ENCODE assay signal across 19 cellular contexts in the genomic region with DNA sequence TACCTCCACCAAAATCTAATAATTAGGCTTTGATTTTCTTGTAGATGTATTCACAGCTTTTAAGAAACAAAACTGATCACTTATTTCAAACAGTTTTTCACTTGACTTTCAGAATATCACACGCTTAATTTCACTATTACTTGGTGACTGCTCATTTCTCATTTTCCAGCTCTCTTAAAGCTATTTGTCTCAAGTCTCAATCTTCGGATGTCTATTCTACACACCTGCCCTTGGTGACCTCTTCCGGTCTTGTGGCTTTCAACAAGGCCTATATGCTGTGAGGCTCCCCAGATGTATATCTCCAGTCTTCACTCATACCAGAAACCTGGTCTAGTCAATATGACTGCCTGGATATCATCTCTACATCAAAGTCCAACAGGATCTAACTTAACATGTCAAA. TPM values are rescaled to one million over a fixed set of nuclear protein-coding genes. Genes with fewer than 3 reads are reported as not detected.
DNase-seq lines count a peak whose midpoint lies in the region; ATAC-seq and TF ChIP-seq lines count a peak whose summit lies in the region.
"Had no signal": no experiment of that assay in that cellular context is flagged by ENCODE, and none has a peak within 500 bp of the region (broad histone marks: within the 10 kb centered on the region; RNA-seq: fewer than 3 reads in every experiment).

No MANE protein-coding gene starts in this region.

- H3K27me3 Mint-ChIP-seq in activated naive CD4-positive, alpha-beta T cell treated with anti-CD3 and anti-CD28 coated beads, Interleukin-2, amount 10 ng/mL, durations not matched to agents 7 days and 5 days, result no peaks in the 10 kb centered on the region
- H3K27me3 Mint-ChIP-seq: dendritic cell treated with granulocyte-macrophage colony-stimulating factor and Interleukin-4, amounts not matched to agents 40 ng/mL and 50 ng/mL, for 4 days had no signal

- no peaks in the 10 kb centered on the region for H3K4me1 Mint-ChIP-seq in activated naive CD4-positive, alpha-beta T cell treated with anti-CD3 and anti-CD28 coated beads, Interleukin-2, amount 10 ng/mL, durations not matched to agents 7 days and 5 days
- H3K4me1 Mint-ChIP-seq: GM23338 had no signal

- DNase-seq in GM10248 (ENCODE audit: extremely low spot score), result peak; percentile 6
- DNase-seq in activated naive CD4-positive, alpha-beta T cell treated with anti-CD3 and anti-CD28 coated beads, Interleukin-2, amount 10 ng/mL, durations not matched to agents 7 days and 5 days, result no peak
- no peak for DNase-seq in NCI-H2029 (lab: John Stamatoyannopoulos, UW)
- DNase-seq in SK-N-DZ (ENCODE audit: low spot score), result no peak
- DNase-seq: heart right ventricle, Kasumi-1, kidney glomerular epithelial cell, NCI-H1417 treated with DMSO at 0.1 percent for 48 hours, NCI-H446 treated with DMSO at 0.1 percent for 48 hours, stomach, uterus had no signal

- TF ChIP-seq CTCF in GM10248 (IDR thresholded peaks at IDR 0.05; ENCODE audit: control extremely low read depth, extremely low read depth, low read depth, missing control alignments), result no peak

- no peaks in the 10 kb centered on the region for H3K36me3 Mint-ChIP-seq in activated naive CD4-positive, alpha-beta T cell treated with anti-CD3 and anti-CD28 coated beads, Interleukin-2, amount 10 ng/mL, durations not matched to agents 7 days and 5 days

- no peak overlapping the region for H3K27ac Mint-ChIP-seq in activated naive CD4-positive, alpha-beta T cell treated with anti-CD3 and anti-CD28 coated beads, Interleukin-2, amount 10 ng/mL, durations not matched to agents 7 days and 5 days
- H3K27ac Mint-ChIP-seq: activated T-helper 2 cell treated with anti-CD3 and anti-CD28 coated beads, Interferon-gamma antibody, Interleukin-2, Interleukin-4, amounts not matched to agents 10 μg/mL and 5 μg/mL and 100 μg/mL, durations not matched to agents 14 hours and 24 hours and 36 hours; dendritic cell treated with granulocyte-macrophage colony-stimulating factor and Interleukin-4, amounts not matched to agents 40 ng/mL and 50 ng/mL, for 4 days; GM23338 had no signal

- peak; percentile 97 for ATAC-seq in GM19351 (IDR thresholded peaks at IDR 0.05; ENCODE audit: unreplicated experiment)
- peak; percentile 79 for ATAC-seq in HG02588 (IDR thresholded peaks at IDR 0.05; ENCODE audit: unreplicated experiment)
- peak; percentile 73 for ATAC-seq in HG03135 (IDR thresholded peaks at IDR 0.05; ENCODE audit: unreplicated experiment)
- ATAC-seq in HG02571 (IDR thresholded peaks at IDR 0.05; ENCODE audit: unreplicated experiment), result no peak
- ATAC-seq: esophagus mucosa, GM23338, heart right ventricle had no signal

- no peak overlapping the region for H3K4me3 Mint-ChIP-seq in activated naive CD4-positive, alpha-beta T cell treated with anti-CD3 and anti-CD28 coated beads, Interleukin-2, amount 10 ng/mL, durations not matched to agents 7 days and 5 days
- H3K4me3 Mint-ChIP-seq: dendritic cell treated with granulocyte-macrophage colony-stimulating factor and Interleukin-4, amounts not matched to agents 40 ng/mL and 50 ng/mL, for 4 days; GM23338 had no signal

- CTCF ChIA-PET in GM10248 (lab: Yijun Ruan, JAX), result interaction anchor here (1.1 kb wide), 1 partner anchor 9 kb away, joined by 6 read pairs; no protein-coding TSS in a partner anchor
- CTCF ChIA-PET in activated naive CD4-positive, alpha-beta T cell treated with anti-CD3 and anti-CD28 coated beads, Interleukin-2, amount 10 ng/mL, durations not matched to agents 7 days and 5 days (lab: Charles Lee), result no interaction called here

- POLR2A ChIA-PET in GM10248 (lab: Yijun Ruan, JAX), result no interaction called here

- no peaks in the 10 kb centered on the region for H3K9me3 Mint-ChIP-seq in activated naive CD4-positive, alpha-beta T cell treated with anti-CD3 and anti-CD28 coated beads, Interleukin-2, amount 10 ng/mL, durations not matched to agents 7 days and 5 days
- H3K9me3 Mint-ChIP-seq: activated T-helper 2 cell treated with anti-CD3 and anti-CD28 coated beads, Interferon-gamma antibody, Interleukin-2, Interleukin-4, amounts not matched to agents 10 μg/mL and 5 μg/mL and 100 μg/mL, durations not matched to agents 14 hours and 24 hours and 36 hours; GM23338 had no signal

RNA-seq across cellular contexts. Expression of a gene that starts 34.9 kb away (rescaled TPM):
- polyA plus RNA-seq in SK-N-DZ (2014; cell fraction: cytosol; rRNA removed), result not detected in 2 replicates
- not detected in 2 replicates for polyA plus RNA-seq in SK-N-DZ (2014; cell fraction: nucleus; rRNA removed)
- polyA plus RNA-seq: GM23338, heart right ventricle had no signal
